8 cellular contexts compared by ENCODE assay signal in genomic region chr5:102762095-102762534, GRCh38. TPM values are rescaled to one million over a fixed set of nuclear protein-coding genes. Genes with fewer than 3 reads are reported as not detected.
A peak's percentile ranks its signal among the peaks of the same experiment; 100 is the strongest.
DNase-seq lines count a peak whose midpoint lies in the region; ATAC-seq and TF ChIP-seq lines count a peak whose summit lies in the region.

No MANE protein-coding gene starts in this region.

- peak overlapping the region; percentile 93 for H3K27ac Mint-ChIP-seq in activated T-cell treated with anti-CD3 and anti-CD28 coated beads, Interleukin-2, amount 50 U/mL, for 72 hours

- intact Hi-C loops in upper lobe of right lung (cut with DNase I) (no loop called here), esophagus squamous epithelium (cut with DNase I) (no loop called here)

- H3K27me3 ChIP-seq in OCI-LY3 (ENCODE audit: low read depth, low read length) (no peaks in the 10 kb centered on the region), upper lobe of right lung (no peaks in the 10 kb centered on the region), esophagus squamous epithelium (no peaks in the 10 kb centered on the region)

- H3K27ac ChIP-seq in OCI-LY3 (ENCODE audit: low read length) (peak overlapping the region; percentile 40), upper lobe of right lung (peak overlapping the region; percentile 55), esophagus squamous epithelium (peak overlapping the region in 2 of 4 donors; percentile 37 to 44)

- H3K9me3 ChIP-seq in OCI-LY3 (ENCODE audit: insufficient read depth, low read length) (no peaks in the 10 kb centered on the region), upper lobe of right lung (no peaks in the 10 kb centered on the region), esophagus squamous epithelium (no peaks in the 10 kb centered on the region)

- H3K4me3 Mint-ChIP-seq in activated T-cell treated with anti-CD3 and anti-CD28 coated beads, Interleukin-2, amount 50 U/mL, for 72 hours = peak overlapping the region; percentile 69 to 94

- H3K4me1 Mint-ChIP-seq in activated T-cell treated with anti-CD3 and anti-CD28 coated beads, Interleukin-2, amount 50 U/mL, for 72 hours (ENCODE audit: low read depth) = peaks cover 79% of the 10 kb centered on the region

- no peaks in the 10 kb centered on the region for H3K27me3 Mint-ChIP-seq in activated T-cell treated with anti-CD3 and anti-CD28 coated beads, Interleukin-2, amount 50 U/mL, for 72 hours (ENCODE audit: low read depth)

- peak overlapping the region; percentile 88 for H3K4me2 ChIP-seq in OCI-LY3 (ENCODE audit: low read length)

- H3K4me1 ChIP-seq in OCI-LY3 (ENCODE audit: low read length) (peaks cover 26% of the 10 kb centered on the region), upper lobe of right lung (peaks cover 30% of the 10 kb centered on the region), esophagus squamous epithelium (peaks cover 6 to 53% (median 42%) of the 10 kb centered on the region in 3 donors)

- peak overlapping the region; percentile 68 for H3K4me3 ChIP-seq in OCI-LY3 (ENCODE audit: low read length)
- H3K4me3 ChIP-seq in fibroblast of villous mesenchyme (ENCODE audit: low read depth, low read length) = no peak overlapping the region
- peak overlapping the region; percentile 29 for H3K4me3 ChIP-seq in upper lobe of right lung
- H3K4me3 ChIP-seq in esophagus squamous epithelium = peak overlapping the region in 1 of 4 donors; percentile 3

- peak overlapping the region; percentile 27; the same call in 1 of the 2 replicates for H3K9ac ChIP-seq in OCI-LY3 (ENCODE audit: low read length)

- H3K9me3 Mint-ChIP-seq in activated T-cell treated with anti-CD3 and anti-CD28 coated beads, Interleukin-2, amount 50 U/mL, for 72 hours = no peaks in the 10 kb centered on the region

- no peak for TF ChIP-seq POLR2A in esophagus squamous epithelium (IDR thresholded peaks at IDR 0.05)

- H3K36me3 Mint-ChIP-seq in activated T-cell treated with anti-CD3 and anti-CD28 coated beads, Interleukin-2, amount 50 U/mL, for 72 hours (ENCODE audit: insufficient read depth in 2 of 2) = peaks cover 0 to 1% of the 10 kb centered on the region in 2 donors

- peak; percentile 67 to 70 for ATAC-seq in activated T-cell treated with anti-CD3 and anti-CD28 coated beads, Interleukin-2, amount 50 U/mL, for 72 hours (replicated peaks in 1 of 2)
- ATAC-seq in HG02623 (IDR thresholded peaks at IDR 0.05; ENCODE audit: unreplicated experiment) (peak; percentile 79), upper lobe of right lung (peak; percentile 77)

- H3K36me3 ChIP-seq in OCI-LY3 (replicated peaks; ENCODE audit: low read depth, low read length) (no peaks in the 10 kb centered on the region), upper lobe of right lung (no peaks in the 10 kb centered on the region), esophagus squamous epithelium (no peaks in the 10 kb centered on the region)

- peaks cover 46% of the 10 kb centered on the region for H3K79me2 ChIP-seq in OCI-LY3 (ENCODE audit: low read length)

- H4K20me1 ChIP-seq in OCI-LY3 (ENCODE audit: insufficient read depth, low read length) = peaks cover 3% of the 10 kb centered on the region; the same call in 1 of the 2 replicates

- DNase-seq in activated T-cell treated with anti-CD3 and anti-CD28 coated beads, Interleukin-2, amount 50 U/mL, for 72 hours = peak in 1 of 2 donors; percentile 12
- DNase-seq in activated T-cell treated with anti-CD3 and anti-CD28 coated beads for 4 hours (no peak), fibroblast of villous mesenchyme (ENCODE audit: low read depth) (peak; percentile 46), upper lobe of right lung (no peak), NCI-H1105 treated with DMSO at 0.1 percent for 48 hours (lab: John Stamatoyannopoulos, UW) (no peak), esophagus squamous epithelium (lab: John Stamatoyannopoulos, UW) (no peak)

- no peak overlapping the region for H2AFZ ChIP-seq in OCI-LY3 (ENCODE audit: low read depth, low read length)

- TF ChIP-seq CTCF in OCI-LY3 (IDR thresholded peaks at IDR 0.05; ENCODE audit: low read depth, low read length) (no peak), fibroblast of villous mesenchyme (IDR thresholded peaks at IDR 0.05; ENCODE audit: insufficient read depth, low read depth, low read length) (no peak), upper lobe of right lung (IDR thresholded peaks at IDR 0.05) (no peak), esophagus squamous epithelium (IDR thresholded peaks at IDR 0.05) (no peak)

RNA-seq across cellular contexts. Expression of gene PAM, which starts 7.0 kb away (rescaled TPM):
- total RNA-seq in activated T-cell treated with anti-CD3 and anti-CD28 coated beads, Interleukin-2, amount 50 U/mL, for 72 hours = 10 to 100 TPM; 41.7 to 56.6 TPM
- total RNA-seq in fibroblast of villous mesenchyme (196 and 266 TPM in 2 replicates), upper lobe of right lung (227 TPM), esophagus squamous epithelium (10 to 100 TPM; 33.0 to 88.5 (median 53.8) TPM)
